18 cellular contexts compared by ENCODE assay signal in the genomic region with DNA sequence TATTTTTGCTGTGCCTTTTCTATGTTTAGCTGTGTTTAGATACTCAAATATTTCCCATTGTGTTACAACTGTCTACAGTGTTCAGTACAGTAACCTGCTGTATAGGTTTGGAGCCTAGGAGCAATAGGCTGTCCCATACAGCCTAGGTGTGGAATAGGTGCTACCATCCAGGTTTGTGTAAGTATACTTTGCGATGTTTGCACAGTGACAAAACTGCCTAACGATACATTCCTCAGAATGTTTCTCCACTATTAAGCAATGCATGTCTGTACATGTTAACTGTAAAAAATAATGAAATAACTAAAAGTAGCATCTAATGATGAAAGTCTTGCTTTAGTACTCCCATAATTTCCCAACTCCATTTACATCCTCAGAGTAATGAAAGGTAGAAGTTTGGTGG.
"Had no signal": no experiment of that assay in that cellular context is flagged by ENCODE, and none has a peak within 500 bp of the region (broad histone marks: within the 10 kb centered on the region; RNA-seq: fewer than 3 reads in every experiment).

No MANE protein-coding gene starts in this region.

- ATAC-seq: natural killer cell treated with Interleukin-12 subunit alpha and Interleukin-12 subunit beta and Interleukin-15 and Interleukin-18, amount 100 ng/mL, for 72 hours; pancreas; stimulated activated memory B cell treated with anti-CD40 and anti-IgM and Interleukin-4, amounts not matched to agents 10 μg/mL and 1 μg/mL and 100 μg/mL, for 72 hours; upper lobe of right lung had no signal

- H3K4me3 ChIP-seq: dorsolateral prefrontal cortex, pancreas, sigmoid colon, testis, upper lobe of right lung had no signal

- FAIRE-seq: colon, pancreas, TTC549 had no signal

- H3K27ac ChIP-seq: neutrophil, pancreas, sigmoid colon, testis, upper lobe of right lung had no signal

- H3K9me3 Mint-ChIP-seq: activated naive CD8-positive, alpha-beta T cell treated with anti-CD3 and anti-CD28 coated beads for 36 hours; immature natural killer cell; natural killer cell treated with Interleukin-12 subunit alpha and Interleukin-12 subunit beta and Interleukin-15 and Interleukin-18, amount 100 ng/mL, for 72 hours; stimulated activated memory B cell treated with anti-CD40 and anti-IgM and Interleukin-4, amounts not matched to agents 10 μg/mL and 1 μg/mL and 100 μg/mL, for 72 hours; T-helper 2 cell treated with Interferon-gamma antibody and Interleukin-4, amounts not matched to agents 5 μg/mL and 100 μg/mL, for 36 hours had no signal

- H3K4me1 ChIP-seq: pancreas, sigmoid colon, testis, upper lobe of right lung had no signal

- H3K4me3 Mint-ChIP-seq: activated naive CD8-positive, alpha-beta T cell treated with anti-CD3 and anti-CD28 coated beads for 36 hours; immature natural killer cell; natural killer cell treated with Interleukin-12 subunit alpha and Interleukin-12 subunit beta and Interleukin-15 and Interleukin-18, amount 100 ng/mL, for 72 hours; stimulated activated memory B cell treated with anti-CD40 and anti-IgM and Interleukin-4, amounts not matched to agents 10 μg/mL and 1 μg/mL and 100 μg/mL, for 72 hours; T-helper 2 cell treated with Interferon-gamma antibody and Interleukin-4, amounts not matched to agents 5 μg/mL and 100 μg/mL, for 36 hours had no signal

- H3K9me3 ChIP-seq: neutrophil, pancreas, sigmoid colon, testis, upper lobe of right lung had no signal

- H3K4me1 Mint-ChIP-seq: activated naive CD8-positive, alpha-beta T cell treated with anti-CD3 and anti-CD28 coated beads for 36 hours; immature natural killer cell; stimulated activated memory B cell treated with anti-CD40 and anti-IgM and Interleukin-4, amounts not matched to agents 10 μg/mL and 1 μg/mL and 100 μg/mL, for 72 hours had no signal

- H3K36me3 ChIP-seq: pancreas had no signal

- H3K27ac Mint-ChIP-seq: activated naive CD8-positive, alpha-beta T cell treated with anti-CD3 and anti-CD28 coated beads for 36 hours; immature natural killer cell; natural killer cell treated with Interleukin-12 subunit alpha and Interleukin-12 subunit beta and Interleukin-15 and Interleukin-18, amount 100 ng/mL, for 72 hours; stimulated activated memory B cell treated with anti-CD40 and anti-IgM and Interleukin-4, amounts not matched to agents 10 μg/mL and 1 μg/mL and 100 μg/mL, for 72 hours; T-helper 2 cell treated with Interferon-gamma antibody and Interleukin-4, amounts not matched to agents 5 μg/mL and 100 μg/mL, for 36 hours had no signal

- DNase-seq: activated CD4-positive, alpha-beta T cell treated with anti-CD3 and anti-CD28 coated beads, Interleukin-2, amount 50 U/mL, for 4 hours; activated naive CD8-positive, alpha-beta T cell treated with anti-CD3 and anti-CD28 coated beads for 36 hours; amniotic stem cell; caudate nucleus; dorsolateral prefrontal cortex; head of caudate nucleus; immature natural killer cell; pancreas; sigmoid colon; stimulated activated CD4-positive, alpha-beta T cell treated with anti-CD3 and anti-CD28 coated beads, Interleukin-4, amount 100 ng/mL, for 24 hours; testis; upper lobe of right lung had no signal
